In genomic region chr1:44447051-44447806, GRCh38 we compare ENCODE assay signal across 1 cellular context.
TF ChIP-seq lines count a peak whose summit lies in the region.

No MANE protein-coding gene starts in this region.

TF ChIP-seq in GM23338, 12 proteins besides CTCF, POLR2A, EP300 and RAD21 (continued from another document):
- no peak for TF ChIP-seq ZNF462 (CRISPR knock-in tag; IDR thresholded peaks at IDR 0.05)
- TF ChIP-seq REST (IDR thresholded peaks at IDR 0.05; ENCODE audit: unreplicated experiment) = no peak
- TF ChIP-seq JUNB (IDR thresholded peaks at IDR 0.05; ENCODE audit: unreplicated experiment) = no peak
- no peak for TF ChIP-seq ZNF331 (CRISPR knock-in tag; IDR thresholded peaks at IDR 0.05; ENCODE audit: low read depth)
- TF ChIP-seq NANOG (IDR thresholded peaks at IDR 0.05; ENCODE audit: borderline replicate concordance) = no peak
- no peak for TF ChIP-seq ETS1 (IDR thresholded peaks at IDR 0.05)
